ENCODE assay signal across 22 cellular contexts in the genomic region with DNA sequence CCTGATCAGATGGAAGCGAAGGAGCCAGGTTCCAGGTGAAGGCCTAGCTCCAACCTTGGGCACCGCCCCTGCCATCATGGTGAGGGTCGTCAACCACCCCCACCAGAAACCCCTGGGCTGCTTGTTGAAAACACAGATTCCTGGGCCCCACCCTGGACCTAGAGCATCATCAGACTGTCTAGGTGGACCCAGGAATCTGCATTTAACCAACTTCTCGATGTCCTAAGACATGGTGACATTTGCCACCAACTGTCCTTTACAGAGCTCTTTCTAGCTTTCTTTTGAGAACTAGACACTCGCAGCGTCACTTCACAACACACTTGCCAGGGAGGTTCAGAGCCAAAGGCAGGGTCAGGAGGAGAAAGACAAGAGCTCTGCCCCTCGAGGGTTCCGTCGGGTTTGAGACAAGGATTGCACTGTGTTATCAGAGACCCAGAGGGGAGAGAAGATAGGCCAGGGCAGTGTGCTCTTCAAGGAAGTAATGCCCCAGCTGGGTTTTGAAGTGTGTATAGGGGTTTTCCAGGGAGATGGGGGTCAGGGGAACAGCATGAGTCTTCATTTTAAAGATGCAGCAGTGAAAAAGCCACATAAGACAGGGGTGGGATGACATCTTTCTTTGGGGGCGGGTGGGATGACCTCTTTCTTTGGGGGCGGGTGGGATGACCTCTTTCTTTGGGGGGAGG. TPM values are rescaled to one million over a fixed set of nuclear protein-coding genes. Genes with fewer than 3 reads are reported as not detected.
"Had no signal": no experiment of that assay in that cellular context is flagged by ENCODE, and none has a peak within 500 bp of the region (broad histone marks: within the 10 kb centered on the region; RNA-seq: fewer than 3 reads in every experiment).

No MANE protein-coding gene starts in this region.

- H3K9me3 ChIP-seq: thyroid gland had no signal

- H3K4me3 Mint-ChIP-seq: activated B cell treated with CpG ODN at 0.5 μM for 24 hours; activated CD4-positive, alpha-beta T cell treated with anti-CD3 and anti-CD28 coated beads for 36 hours; activated naive CD4-positive, alpha-beta T cell treated with anti-CD3 and anti-CD28 coated beads, Interleukin-2, amount 10 ng/mL, durations not matched to agents 7 days and 5 days; activated T-cell treated with anti-CD3 and anti-CD28 coated beads, Interleukin-2, amount 50 U/mL, for 72 hours; dendritic cell treated with granulocyte-macrophage colony-stimulating factor and Interleukin-4, amounts not matched to agents 40 ng/mL and 50 ng/mL, for 4 days; mesothelial cell of epicardium; naive thymus-derived CD8-positive, alpha-beta T cell had no signal

- H3K27ac ChIP-seq: cardiac muscle cell, foreskin keratinocyte, lower lobe of right lung, thyroid gland had no signal

- H3K27me3 ChIP-seq: cardiac muscle cell, foreskin keratinocyte, thyroid gland had no signal

- H3K4me1 Mint-ChIP-seq: activated B cell treated with CpG ODN at 0.5 μM for 24 hours; activated CD4-positive, alpha-beta T cell treated with anti-CD3 and anti-CD28 coated beads for 36 hours; activated naive CD4-positive, alpha-beta T cell treated with anti-CD3 and anti-CD28 coated beads, Interleukin-2, amount 10 ng/mL, durations not matched to agents 7 days and 5 days; mesothelial cell of epicardium had no signal

- H3K4me3 ChIP-seq: cardiac muscle cell, lower lobe of right lung, thyroid gland had no signal

- ATAC-seq: activated CD4-positive, alpha-beta T cell treated with anti-CD3 and anti-CD28 coated beads for 36 hours; activated T-cell treated with anti-CD3 and anti-CD28 coated beads, Interleukin-2, amount 50 U/mL, for 72 hours; foreskin keratinocyte; left lobe of liver; lower lobe of right lung; naive thymus-derived CD8-positive, alpha-beta T cell had no signal

- H3K4me1 ChIP-seq: foreskin keratinocyte, lower lobe of right lung, thyroid gland had no signal

- DNase-seq: activated B cell treated with CpG ODN at 0.5 μM for 24 hours; activated CD4-positive, alpha-beta T cell treated with anti-CD3 and anti-CD28 coated beads for 36 hours; activated CD4-positive, alpha-beta T cell treated with anti-CD3 and anti-CD28 coated beads, Interleukin-2, amount 50 U/mL, for 4 hours; activated CD8-positive, alpha-beta memory T cell treated with anti-CD3 and anti-CD28 coated beads, Interleukin-2, amount 50 U/mL, for 48 hours; activated effector memory CD4-positive, alpha-beta T cell treated with anti-CD3 and anti-CD28 coated beads, Interleukin-2, amount 50 U/mL, for 16 hours; activated naive CD4-positive, alpha-beta T cell treated with anti-CD3 and anti-CD28 coated beads, Interleukin-2, amount 10 ng/mL, durations not matched to agents 7 days and 5 days; activated T-cell treated with anti-CD3 and anti-CD28 coated beads, Interleukin-2, amount 50 U/mL, for 72 hours; amygdala; effector CD4-positive, alpha-beta T cell; foreskin keratinocyte; lower lobe of right lung; naive thymus-derived CD8-positive, alpha-beta T cell; retina; stimulated activated CD4-positive, alpha-beta T cell treated with anti-CD3 and anti-CD28 coated beads, Interleukin-4, amount 100 ng/mL, for 1 hour; stimulated activated naive CD4-positive, alpha-beta T cell treated with Interleukin-2 at 50 U/mL for 16 hours; substantia nigra; T-helper 9 cell; thyroid gland had no signal

- H3K27me3 Mint-ChIP-seq: activated B cell treated with CpG ODN at 0.5 μM for 24 hours; activated CD4-positive, alpha-beta T cell treated with anti-CD3 and anti-CD28 coated beads for 36 hours; activated naive CD4-positive, alpha-beta T cell treated with anti-CD3 and anti-CD28 coated beads, Interleukin-2, amount 10 ng/mL, durations not matched to agents 7 days and 5 days; naive thymus-derived CD8-positive, alpha-beta T cell had no signal

- H3K27ac Mint-ChIP-seq: activated B cell treated with CpG ODN at 0.5 μM for 24 hours; activated CD4-positive, alpha-beta T cell treated with anti-CD3 and anti-CD28 coated beads for 36 hours; activated naive CD4-positive, alpha-beta T cell treated with anti-CD3 and anti-CD28 coated beads, Interleukin-2, amount 10 ng/mL, durations not matched to agents 7 days and 5 days; activated T-cell treated with anti-CD3 and anti-CD28 coated beads, Interleukin-2, amount 50 U/mL, for 72 hours; dendritic cell treated with granulocyte-macrophage colony-stimulating factor and Interleukin-4, amounts not matched to agents 40 ng/mL and 50 ng/mL, for 4 days; mesothelial cell of epicardium had no signal

RNA-seq across cellular contexts. Expression of a gene that starts 24.6 kb away (rescaled TPM):
- polyA plus RNA-seq: naive thymus-derived CD8-positive, alpha-beta T cell had no signal
